ENCODE assay signal across 8 cellular contexts in the genomic region with DNA sequence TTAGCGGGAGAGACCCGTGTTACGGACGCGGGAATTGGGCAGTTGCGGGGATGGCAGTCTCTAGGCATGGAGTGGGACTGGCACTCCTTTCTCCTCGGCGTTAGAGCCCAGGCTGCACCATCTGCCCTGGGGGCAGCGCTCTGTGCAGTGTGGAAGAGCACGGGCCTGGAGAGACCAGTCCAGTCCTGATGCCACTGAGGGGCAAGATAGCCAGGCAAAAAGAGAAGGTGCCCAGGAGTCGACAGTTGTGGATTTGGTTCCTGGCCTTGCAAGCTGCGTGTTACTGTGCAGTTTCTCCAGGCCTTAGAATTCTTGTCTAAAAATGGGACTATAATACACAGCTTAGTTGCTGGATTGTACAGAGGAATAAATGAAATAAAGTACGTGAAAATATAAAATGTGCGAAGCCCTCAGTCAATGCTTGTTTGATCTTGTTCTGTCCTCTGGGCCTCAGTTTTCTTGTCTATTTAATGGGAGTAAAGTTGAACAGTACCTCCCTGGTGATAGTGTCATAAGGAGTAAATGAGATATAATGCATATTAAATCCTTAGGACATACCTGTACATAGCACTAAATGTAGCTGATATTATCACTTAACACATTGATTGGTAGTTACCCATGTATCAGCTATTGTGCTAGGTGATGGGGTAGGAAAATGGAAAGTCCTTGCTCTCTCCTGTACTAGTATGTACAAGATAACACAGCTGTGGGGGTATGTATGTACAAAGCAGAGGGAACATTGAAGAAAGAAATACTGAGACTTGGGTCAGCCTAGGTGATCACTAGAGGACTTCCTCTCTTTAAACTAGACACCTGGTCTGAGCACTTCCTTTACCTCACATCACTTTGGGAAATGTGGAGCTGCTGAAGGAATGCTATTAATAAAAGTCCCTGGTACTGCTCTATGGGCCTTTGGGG. TPM values are rescaled to one million over a fixed set of nuclear protein-coding genes. Genes with fewer than 3 reads are reported as not detected.
A peak's percentile ranks its signal among the peaks of the same experiment; 100 is the strongest.
DNase-seq lines count a peak whose midpoint lies in the region; ATAC-seq, FAIRE-seq and TF ChIP-seq lines count a peak whose summit lies in the region.

No MANE protein-coding gene starts in this region.

- H3K27ac ChIP-seq in ascending aorta (peak overlapping the region; percentile 83), kidney (ENCODE audit: low read depth in 2 of 2, low read length in 2 of 2) (peak overlapping the region in 1 of 2 donors; percentile 19)

- H3K9ac ChIP-seq in kidney (ENCODE audit: low read length in 2 of 2) = peak overlapping the region; percentile 52 to 74

- H3K27me3 ChIP-seq in BJ (ENCODE audit: control insufficient read depth, insufficient read depth, low read length) (no peaks in the 10 kb centered on the region), ascending aorta (no peaks in the 10 kb centered on the region)

- FAIRE-seq in kidney (lab: Jason Lieb, UNC) = no peak

- no peaks in the 10 kb centered on the region for H3K9me3 ChIP-seq in ascending aorta
- no peaks in the 10 kb centered on the region for H3K9me3 ChIP-seq in kidney (ENCODE audit: control insufficient read depth in 1 of 2, low read length in 2 of 2)

- peak; percentile 10 for ATAC-seq in HG03175 (IDR thresholded peaks at IDR 0.05; ENCODE audit: unreplicated experiment)
- ATAC-seq in HG02759 (IDR thresholded peaks at IDR 0.05; ENCODE audit: unreplicated experiment) = no peak
- ATAC-seq in HG03139 (IDR thresholded peaks at IDR 0.05; ENCODE audit: unreplicated experiment) = no peak

- POLR2A ChIA-PET in BJ (lab: Charles Lee) = no interaction called here

- DNase-seq in BJ (ENCODE audit: low read depth) = no peak
- DNase-seq in ascending aorta (ENCODE audit: low spot score in 2 of 2) = no peak
- no peak for DNase-seq in kidney
- DNase-seq in superior temporal gyrus (ENCODE audit: extremely low spot score) = peak; percentile 22
- no peak for DNase-seq in NCI-H446 treated with DMSO at 0.1 percent for 48 hours (lab: John Stamatoyannopoulos, UW)

- H3K4me1 ChIP-seq in ascending aorta (peaks cover 0 to 22% of the 10 kb centered on the region in 2 donors), kidney (ENCODE audit: control insufficient read depth in 1 of 2, insufficient read depth in 1 of 2, low read depth in 1 of 2, low read length in 2 of 2) (peaks cover 4 to 15% of the 10 kb centered on the region in 2 donors)

- H3K36me3 ChIP-seq in BJ (ENCODE audit: control insufficient read depth, insufficient read depth, low read length) (no peaks in the 10 kb centered on the region), ascending aorta (no peaks in the 10 kb centered on the region), kidney (ENCODE audit: control insufficient read depth in 1 of 2, insufficient read depth in 2 of 2, low read length in 2 of 2) (no peaks in the 10 kb centered on the region)

- H3K4me3 ChIP-seq in BJ (ENCODE audit: low read depth, low read length) (peak overlapping the region; percentile 70), ascending aorta (peak overlapping the region; percentile 92 to 93), kidney (ENCODE audit: low read length in 2 of 2) (peak overlapping the region; percentile 75 to 84)

- TF ChIP-seq CTCF in BJ (IDR thresholded peaks at IDR 0.05; ENCODE audit: insufficient read depth, low read depth, low read length) = no peak
- no peak for TF ChIP-seq CTCF in ascending aorta (IDR thresholded peaks at IDR 0.05)
- no peak for TF ChIP-seq CTCF in kidney (IDR thresholded peaks at IDR 0.05; ENCODE audit: borderline replicate concordance, extremely low read depth, insufficient read depth)

- intact Hi-C loops in ascending aorta (cut with DNase I) (no loop called here), kidney (cut with DNase I) (no loop called here)

- CTCF ChIA-PET in BJ (lab: Yijun Ruan, JAX) = interaction anchor here (0.6 to 1.7 kb wide), 4 partner anchors 9 to 195 kb away, joined by 3 to 6 read pairs (median 3); no protein-coding TSS in a partner anchor

RNA-seq across cellular contexts. Expression of gene ATXN10, which starts 1.2 kb away (rescaled TPM):
- 328 and 481 TPM in 2 replicates for polyA plus RNA-seq in BJ (2011; rRNA removed)
- polyA minus RNA-seq in BJ (2011; rRNA and poly(A)+ RNA removed) = 276 and 373 TPM in 2 replicates
- total RNA-seq in ascending aorta = 82.1 TPM
- 121 TPM for total RNA-seq in kidney
- polyA plus RNA-seq in kidney (ENCODE audit: insufficient read depth, low read depth, low replicate concordance) = 142 TPM
